ENCODE assay signal across 9 cellular contexts in genomic region chr1:177567393-177567792, GRCh38.
DNase-seq lines count a peak whose midpoint lies in the region; TF ChIP-seq lines count a peak whose summit lies in the region.
"Had no signal": no experiment of that assay in that cellular context is flagged by ENCODE, and none has a peak within 500 bp of the region (broad histone marks: within the 10 kb centered on the region; RNA-seq: fewer than 3 reads in every experiment).

No MANE protein-coding gene starts in this region.

- no peak overlapping the region for H2BK12ac ChIP-seq in trophoblast cell (ENCODE audit: low read length)

- H3K9me3 Mint-ChIP-seq in endothelial cell (ENCODE audit: unreplicated experiment), result no peaks in the 10 kb centered on the region

- H2AFZ ChIP-seq in trophoblast cell (ENCODE audit: insufficient read depth, low read length, poor library complexity), result no peak overlapping the region

- H3K36me3 Mint-ChIP-seq in endothelial cell (ENCODE audit: low read depth, unreplicated experiment), result no peaks in the 10 kb centered on the region

- H4K12ac ChIP-seq in trophoblast cell (ENCODE audit: low read depth, low read length), result no peak overlapping the region

- H3K14ac ChIP-seq in trophoblast cell (ENCODE audit: low read length), result no peak overlapping the region

- no peaks in the 10 kb centered on the region for H3K36me3 ChIP-seq in trophoblast cell (ENCODE audit: control insufficient read depth in 1 of 2, insufficient read depth in 2 of 2, low read length in 2 of 2)

- H3K4me3 ChIP-seq in LNCaP clone FGC (ENCODE audit: low read depth, low read length), result no peak overlapping the region
- no peak overlapping the region for H3K4me3 ChIP-seq in trophoblast cell (ENCODE audit: low read depth, low read length)

- no peaks in the 10 kb centered on the region for H3K27me3 Mint-ChIP-seq in endothelial cell (ENCODE audit: unreplicated experiment)

- no peak overlapping the region for H2BK5ac ChIP-seq in trophoblast cell (ENCODE audit: low read depth, low read length, poor library complexity)

- H3K4me3 Mint-ChIP-seq in endothelial cell (ENCODE audit: unreplicated experiment), result no peak overlapping the region

- H3K27ac Mint-ChIP-seq in endothelial cell (ENCODE audit: unreplicated experiment), result no peak overlapping the region

- TF ChIP-seq CTCF in LNCaP clone FGC (IDR thresholded peaks at IDR 0.05; ENCODE audit: control insufficient read depth, extremely low read depth, insufficient read depth), result peak; percentile 59
- peak; percentile 51 for TF ChIP-seq CTCF in endothelial cell (IDR thresholded peaks at IDR 0.05; ENCODE audit: unreplicated experiment)

- no peaks in the 10 kb centered on the region for H3K79me1 ChIP-seq in trophoblast cell (ENCODE audit: low read length)

- H3K27me3 ChIP-seq in trophoblast cell (ENCODE audit: insufficient read depth, low read length), result no peaks in the 10 kb centered on the region

- no peaks in the 10 kb centered on the region for H3K9me3 ChIP-seq in trophoblast cell (ENCODE audit: insufficient read depth, low read depth, low read length)

- H3K27ac ChIP-seq in trophoblast cell (ENCODE audit: low read depth, low read length), result no peak overlapping the region

- no peak overlapping the region for H3K4ac ChIP-seq in trophoblast cell (ENCODE audit: low read depth, low read length)

- H4K91ac ChIP-seq in trophoblast cell (ENCODE audit: low read depth, low read length), result no peak overlapping the region

- H3K79me2 ChIP-seq in trophoblast cell (ENCODE audit: control insufficient read depth, insufficient read depth, low read length, poor library complexity), result no peaks in the 10 kb centered on the region

- H2BK120ac ChIP-seq in trophoblast cell (ENCODE audit: insufficient read depth, low read length, poor library complexity), result no peak overlapping the region

- no peak overlapping the region for H4K8ac ChIP-seq in trophoblast cell (ENCODE audit: low read depth, low read length)

- WGBS in trophoblast cell (ENCODE audit: extremely low coverage, insufficient coverage, insufficient read length), result no CpG with 5 or more reads among the region's 1 CpG

- H3K4me1 ChIP-seq in trophoblast cell (ENCODE audit: control insufficient read depth in 1 of 2, insufficient read depth in 2 of 2, low read length in 2 of 2), result no peaks in the 10 kb centered on the region

- DNase-seq in NCI-H1092 treated with DMSO at 0.1 percent for 48 hours (lab: John Stamatoyannopoulos, UW) (peak; percentile 10), NCI-H1092 (lab: John Stamatoyannopoulos, UW) (no peak), LNCaP clone FGC (ENCODE audit: low read depth) (no peak), endothelial cell (ENCODE audit: low spot score) (peak; percentile 16), trophoblast cell (peak; percentile 71 to 83), NCI-H1930 (lab: John Stamatoyannopoulos, UW) (no peak), NOMO-1 (lab: John Stamatoyannopoulos, UW; ENCODE audit: unreplicated experiment in 2 of 2) (no peak)
- no peak for DNase-seq in stimulated activated naive CD4-positive, alpha-beta T cell treated with Interleukin-2 at 50 U/mL for 16 hours (lab: John Stamatoyannopoulos, UW)
- DNase-seq: activated CD8-positive, alpha-beta memory T cell treated with anti-CD3 and anti-CD28 coated beads for 24 hours had no signal

- H3K18ac ChIP-seq in trophoblast cell (ENCODE audit: low read length), result no peak overlapping the region

- no peak overlapping the region for H2AK5ac ChIP-seq in trophoblast cell (ENCODE audit: low read length)

- no peak overlapping the region for H3K23ac ChIP-seq in trophoblast cell (ENCODE audit: low read length)

- no peak overlapping the region for H3K9ac ChIP-seq in trophoblast cell (ENCODE audit: low read length)

- H3K4me1 Mint-ChIP-seq in endothelial cell (ENCODE audit: unreplicated experiment), result no peaks in the 10 kb centered on the region

- H3K4me2 ChIP-seq in trophoblast cell (ENCODE audit: low read length), result no peak overlapping the region

Comparison
In these comparisons a context has a peak if more than half of its experiments do, and no peak if none do; other contexts are left out.
1. DNase-seq: peak in NCI-H1092 treated with DMSO at 0.1 percent for 48 hours (single experiment), endothelial cell (single experiment) and trophoblast cell (2 of 2); none in NCI-H1092 (single experiment), LNCaP clone FGC (single experiment), NCI-H1930 (0 of 2), stimulated activated naive CD4-positive, alpha-beta T cell treated with Interleukin-2 at 50 U/mL for 16 hours (single experiment) and NOMO-1 (0 of 2).